2 cellular contexts compared by ENCODE assay signal in genomic region chr6:111461860-111462259, GRCh38.
TF ChIP-seq lines count a peak whose summit lies in the region.

No MANE protein-coding gene starts in this region.

TF ChIP-seq in HCT116, 20 proteins besides CTCF, POLR2A, EP300 and RAD21:
- TF ChIP-seq EGR1 (IDR thresholded peaks at IDR 0.05; ENCODE audit: low read depth), result no peak
- TF ChIP-seq ATF3 (IDR thresholded peaks at IDR 0.05), result no peak
- no peak for TF ChIP-seq JUND (IDR thresholded peaks at IDR 0.05)
- TF ChIP-seq YY1 (IDR thresholded peaks at IDR 0.05; ENCODE audit: extremely low read depth, insufficient replicate concordance, low read depth, low read length), result no peak
- TF ChIP-seq SIN3A (IDR thresholded peaks at IDR 0.05; ENCODE audit: low read depth), result no peak
- TF ChIP-seq EZH2 (IDR thresholded peaks at IDR 0.05), result no peak
- no peak for TF ChIP-seq ZFX (IDR thresholded peaks at IDR 0.05)
- no peak for TF ChIP-seq ELF1 (IDR thresholded peaks at IDR 0.05; ENCODE audit: borderline replicate concordance, low read depth)
- TF ChIP-seq TCF7L2 (IDR thresholded peaks at IDR 0.05; ENCODE audit: borderline replicate concordance, extremely low read depth, insufficient read depth, insufficient read length), result no peak
- TF ChIP-seq ZBTB33 (IDR thresholded peaks at IDR 0.05; ENCODE audit: extremely low read depth, insufficient replicate concordance, low read length), result no peak
- no peak for TF ChIP-seq ZNF274 (IDR thresholded peaks at IDR 0.05; ENCODE audit: low read depth, low read length)
- no peak for TF ChIP-seq FOSL1 (IDR thresholded peaks at IDR 0.05; ENCODE audit: low read depth)
- no peak for TF ChIP-seq SP1 (IDR thresholded peaks at IDR 0.05; ENCODE audit: low read depth)

TF ChIP-seq in HepG2, 621 proteins besides CTCF, POLR2A, EP300 and RAD21:
- TF ChIP-seq FOXO1 (CRISPR knock-in tag; IDR thresholded peaks at IDR 0.05) (no peak), PCBP2 (optimal IDR thresholded peaks at IDR 0.05; ENCODE audit: low read depth, low read length, poor library complexity, severe bottlenecking) (no peak), ZBTB43 (CRISPR knock-in tag; conservative IDR thresholded peaks at IDR 0.05) (no peak), FOXK1 (CRISPR knock-in tag; IDR thresholded peaks at IDR 0.05; ENCODE audit: borderline replicate concordance, low read depth) (no peak), ATRX (CRISPR knock-in tag; IDR thresholded peaks at IDR 0.05; ENCODE audit: borderline replicate concordance) (no peak), ZNF142 (CRISPR knock-in tag; IDR thresholded peaks at IDR 0.05) (no peak), CAMTA2 (CRISPR knock-in tag; IDR thresholded peaks at IDR 0.05; ENCODE audit: borderline replicate concordance) (no peak), ZNF224 (CRISPR knock-in tag; IDR thresholded peaks at IDR 0.05) (no peak), FOXP1 (IDR thresholded peaks at IDR 0.05) (no peak), FOXP1 (CRISPR knock-in tag; IDR thresholded peaks at IDR 0.05) (no peak), ZNF280B (CRISPR knock-in tag; IDR thresholded peaks at IDR 0.05; ENCODE audit: borderline replicate concordance) (no peak), BCLAF1 (IDR thresholded peaks at IDR 0.05) (no peak), ZNF614 (CRISPR knock-in tag; IDR thresholded peaks at IDR 0.05; ENCODE audit: borderline replicate concordance) (no peak), NFE2 (CRISPR knock-in tag; IDR thresholded peaks at IDR 0.05) (no peak), ZNF788 (CRISPR knock-in tag; IDR thresholded peaks at IDR 0.05; ENCODE audit: borderline replicate concordance) (no peak), DMTF1 (CRISPR knock-in tag; IDR thresholded peaks at IDR 0.05) (no peak), MXI1 (IDR thresholded peaks at IDR 0.05; ENCODE audit: borderline replicate concordance, low read depth, low read length) (no peak), ZNF562 (CRISPR knock-in tag; IDR thresholded peaks at IDR 0.05; ENCODE audit: borderline replicate concordance) (no peak), BRF2 (CRISPR knock-in tag; IDR thresholded peaks at IDR 0.05) (no peak), ATF5 (CRISPR knock-in tag; IDR thresholded peaks at IDR 0.05; ENCODE audit: low read depth) (no peak), HCFC1 (IDR thresholded peaks at IDR 0.05; ENCODE audit: low read depth, low read length) (no peak)
